Comparison of ENCODE assay signal across 21 cellular contexts in the genomic region with DNA sequence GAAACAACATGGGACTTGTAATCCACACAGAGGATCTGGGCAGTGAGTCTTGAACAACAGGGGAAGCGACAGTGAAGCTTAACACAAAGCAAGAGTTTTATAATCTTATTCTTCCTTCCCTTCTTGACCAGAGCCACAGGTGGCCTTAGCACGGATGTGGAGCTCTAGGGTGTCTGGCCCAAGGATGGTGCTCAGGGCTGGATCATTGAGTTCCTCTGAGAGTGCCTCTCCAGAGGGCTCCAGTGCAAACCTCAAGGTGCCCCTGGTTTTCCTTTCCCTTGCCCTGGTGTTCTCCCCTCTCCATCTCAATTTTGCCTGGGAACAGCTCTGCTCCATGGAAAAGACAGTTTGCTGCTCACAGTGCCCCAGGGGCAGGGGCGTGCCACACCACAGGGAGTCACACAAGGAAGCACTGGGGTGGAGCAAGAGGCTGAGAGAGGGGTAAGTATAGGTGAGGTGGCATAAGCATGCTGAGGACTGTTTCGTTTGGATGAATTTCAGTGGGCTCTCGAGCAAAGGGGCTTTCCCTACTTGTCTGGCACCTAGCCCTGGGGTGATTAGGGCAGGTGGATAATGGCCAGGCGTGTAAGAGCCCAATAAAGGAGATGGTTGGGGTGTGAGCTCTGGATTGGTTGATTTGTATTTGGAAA.
DNase-seq lines count a peak whose midpoint lies in the region; ATAC-seq, FAIRE-seq and TF ChIP-seq lines count a peak whose summit lies in the region.
"Had no signal": no experiment of that assay in that cellular context is flagged by ENCODE, and none has a peak within 500 bp of the region (broad histone marks: within the 10 kb centered on the region; RNA-seq: fewer than 3 reads in every experiment).

No MANE protein-coding gene starts in this region.

- FAIRE-seq in A549 (lab: Jason Lieb, UNC) (no peak), bronchial epithelial cell (lab: Jason Lieb, UNC) (peak; percentile 87)
- FAIRE-seq: astrocyte, islet of Langerhans had no signal

- no peaks in the 10 kb centered on the region for H3K9me3 ChIP-seq in A549
- H3K9me3 ChIP-seq in H9 (ENCODE audit: control insufficient read depth, low read depth, low read length): no peaks in the 10 kb centered on the region
- no peaks in the 10 kb centered on the region for H3K9me3 ChIP-seq in lung (ENCODE audit: control insufficient read depth in 2 of 2, insufficient read depth in 1 of 2, low read length in 1 of 2)
- H3K9me3 ChIP-seq in MG63: no peaks in the 10 kb centered on the region
- H3K9me3 ChIP-seq: SJSA1 had no signal

- H3K9me3 Mint-ChIP-seq in H9: no peaks in the 10 kb centered on the region
- H3K9me3 Mint-ChIP-seq: activated B cell treated with CpG ODN at 0.5 μM for 24 hours; activated CD4-positive, alpha-beta memory T cell treated with anti-CD3 and anti-CD28 coated beads, Interleukin-2, amount 10 ng/mL, durations not matched to agents 7 days and 5 days; activated naive CD4-positive, alpha-beta T cell treated with anti-CD3 and anti-CD28 coated beads, Interleukin-2, amount 10 ng/mL, durations not matched to agents 7 days and 5 days; activated T-cell treated with anti-CD3 and anti-CD28 coated beads, Interleukin-2, amount 50 U/mL, for 4 hours; nephron progenitor cell had no signal

- peaks cover 8 to 10% of the 10 kb centered on the region in 2 experiments for H3K4me1 Mint-ChIP-seq in H9
- H3K4me1 Mint-ChIP-seq: activated CD4-positive, alpha-beta memory T cell treated with anti-CD3 and anti-CD28 coated beads, Interleukin-2, amount 10 ng/mL, durations not matched to agents 7 days and 5 days; activated naive CD4-positive, alpha-beta T cell treated with anti-CD3 and anti-CD28 coated beads, Interleukin-2, amount 10 ng/mL, durations not matched to agents 7 days and 5 days; nephron progenitor cell had no signal

- no peak overlapping the region for H3T11ph ChIP-seq in H9 (ENCODE audit: low read length)

- no peaks in the 10 kb centered on the region for H3K79me1 ChIP-seq in H9 (ENCODE audit: insufficient read depth, low read depth, low read length, poor library complexity, severe bottlenecking)

- H4K5ac ChIP-seq in H9 (ENCODE audit: insufficient read length, low read depth, low read length): no peak overlapping the region

- H3K4me3 ChIP-seq in A549 (no peak overlapping the region), bronchial epithelial cell (ENCODE audit: low read depth, low read length) (no peak overlapping the region), lung (no peak overlapping the region), MG63 (no peak overlapping the region)
- H3K4me3 ChIP-seq: SJSA1 had no signal

- H3K18ac ChIP-seq in H9 (ENCODE audit: insufficient read length, low read depth, low read length): no peak overlapping the region

- CTCF ChIA-PET in A549 (lab: Yijun Ruan, JAX): interaction anchor here (0.6 to 6.4 kb wide), 5 partner anchors 10 to 145 kb away, joined by 3 to 56 read pairs (median 4); no protein-coding TSS in a partner anchor

- WGBS in A549 (ENCODE audit: missing lambda C conversion rate): 67% methylated on average over 6 of the region's 6 CpGs
- WGBS in H9 (ENCODE audit: extremely low coverage, insufficient read length, low lambda C conversion rate): no CpG with 5 or more reads among the region's 6 CpGs
- WGBS in lung, 2 donors: 69 to 87% methylated on average over 6 of the region's 6 CpGs

- no peak overlapping the region for H3K14ac ChIP-seq in H9 (ENCODE audit: insufficient read depth, low read length)

- ATAC-seq in A549: peak; percentile 32 to 44; a peak in 3 of 6 replicates
- ATAC-seq in lung (ENCODE audit: insufficient read depth, low FRiP score): peak; percentile 71
- ATAC-seq: activated T-cell treated with anti-CD3 and anti-CD28 coated beads, Interleukin-2, amount 50 U/mL, for 4 hours had no signal

- no peak for TF ChIP-seq RAD21 in A549 (conservative IDR thresholded peaks at IDR 0.05 in 1 of 2, IDR thresholded peaks at IDR 0.05 in 1 of 2)

- H3K4me2 ChIP-seq in A549 (no peak overlapping the region), H9 (ENCODE audit: insufficient read depth, insufficient read length, low read length) (no peak overlapping the region)

- no peak for TF ChIP-seq POLR2A in A549 (IDR thresholded peaks at IDR 0.05; ENCODE audit: low read length)

- H3K36me3 ChIP-seq in bronchial epithelial cell (ENCODE audit: control insufficient read depth, insufficient read depth, low read length): no peaks in the 10 kb centered on the region
- H3K36me3 ChIP-seq in lung (ENCODE audit: control insufficient read depth in 2 of 2, insufficient read depth in 2 of 2, low read length in 2 of 2): no peaks in the 10 kb centered on the region
- H3K36me3 ChIP-seq in MG63: no peaks in the 10 kb centered on the region
- H3K36me3 ChIP-seq: SJSA1 had no signal

- no peak overlapping the region for H2BK20ac ChIP-seq in H9 (ENCODE audit: low read depth, low read length, poor library complexity, severe bottlenecking)

- no peak overlapping the region for H3K56ac ChIP-seq in H9 (ENCODE audit: insufficient read length, low read depth, low read length)

- no peak for TF ChIP-seq EP300 in A549 (IDR thresholded peaks at IDR 0.05)

- no peak for TF ChIP-seq CTCF in A549 (IDR thresholded peaks at IDR 0.05)
- TF ChIP-seq CTCF in H9 (conservative IDR thresholded peaks at IDR 0.05): no peak
- TF ChIP-seq CTCF in bronchial epithelial cell (IDR thresholded peaks at IDR 0.05; ENCODE audit: insufficient read depth, low read length, severe bottlenecking): no peak
- no peak for TF ChIP-seq CTCF in lung (IDR thresholded peaks at IDR 0.05; ENCODE audit: control extremely low read depth, extremely low read depth)

- H3K4me1 ChIP-seq in A549: peaks cover 14% of the 10 kb centered on the region; the same call in 2 of the 3 replicates
- H3K4me1 ChIP-seq in H9 (ENCODE audit: insufficient read depth, low read length): no peaks in the 10 kb centered on the region; the same call in 1 of the 2 replicates
- peaks cover 0 to 4% of the 10 kb centered on the region in 2 donors for H3K4me1 ChIP-seq in lung (ENCODE audit: control insufficient read depth in 2 of 2, insufficient read depth in 2 of 2, low read length in 2 of 2)
- H3K4me1 ChIP-seq: SJSA1 had no signal

- H3K27ac Mint-ChIP-seq in H9: peak overlapping the region in 2 of 3 experiments; percentile 20 to 21; a peak in 4 of 7 replicates
- H3K27ac Mint-ChIP-seq: activated B cell treated with CpG ODN at 0.5 μM for 24 hours; activated CD4-positive, alpha-beta memory T cell treated with anti-CD3 and anti-CD28 coated beads, Interleukin-2, amount 10 ng/mL, durations not matched to agents 7 days and 5 days; activated naive CD4-positive, alpha-beta T cell treated with anti-CD3 and anti-CD28 coated beads, Interleukin-2, amount 10 ng/mL, durations not matched to agents 7 days and 5 days; nephron progenitor cell had no signal

- no peaks in the 10 kb centered on the region for H4K20me1 ChIP-seq in H9 (ENCODE audit: control insufficient read depth, insufficient read depth, insufficient read length)

- H3K79me2 ChIP-seq in H9 (ENCODE audit: insufficient read depth, low read length): no peaks in the 10 kb centered on the region

- no peak overlapping the region for H2BK15ac ChIP-seq in H9 (ENCODE audit: low read depth, low read length)

- H3K23me2 ChIP-seq in H9 (ENCODE audit: insufficient read length, low read depth, low read length, poor library complexity, severe bottlenecking): no peaks in the 10 kb centered on the region

- no peak overlapping the region for H2BK12ac ChIP-seq in H9 (ENCODE audit: insufficient read length, low read depth, low read length)

- no peak overlapping the region for H3K9ac ChIP-seq in H9 (ENCODE audit: extremely low read depth, insufficient read length, low read length)

- no peak overlapping the region for H4K8ac ChIP-seq in H9 (replicated peaks; ENCODE audit: insufficient read length, low read depth, low read length)

- no peak overlapping the region for H2BK5ac ChIP-seq in H9 (ENCODE audit: insufficient read length, low read length)

- no peak overlapping the region for H3K23ac ChIP-seq in H9 (ENCODE audit: insufficient read length, low read depth, low read length)

- no peak overlapping the region for H3K4ac ChIP-seq in H9 (ENCODE audit: low read depth, low read length)

- H2AFZ ChIP-seq in H9 (ENCODE audit: low read length): no peak overlapping the region

- no peaks in the 10 kb centered on the region for H3K27me3 Mint-ChIP-seq in H9 (ENCODE audit: low read depth)
- H3K27me3 Mint-ChIP-seq: activated B cell treated with CpG ODN at 0.5 μM for 24 hours had no signal

- POLR2A ChIA-PET in A549 (lab: Yijun Ruan, JAX): no interaction called here

- DNase-seq in A549 (ENCODE audit: low read depth in 1 of 2, low spot score in 1 of 2): no peak
- no peak for DNase-seq in H9
- DNase-seq in bronchial epithelial cell (ENCODE audit: low read depth): peak; percentile 76
- DNase-seq in lung (ENCODE audit: low spot score): peak; percentile 71
- no peak for DNase-seq in stimulated activated naive CD4-positive, alpha-beta T cell (lab: John Stamatoyannopoulos, UW)
- no peak for DNase-seq in hippocampal formation (lab: John Stamatoyannopoulos, UW)
- no peak for DNase-seq in MG63
- DNase-seq in SK-N-DZ (ENCODE audit: low spot score): no peak
- DNase-seq: activated B cell treated with CpG ODN at 0.5 μM for 24 hours; activated CD4-positive, alpha-beta memory T cell treated with anti-CD3 and anti-CD28 coated beads, Interleukin-2, amount 10 ng/mL, durations not matched to agents 7 days and 5 days; activated naive CD4-positive, alpha-beta T cell treated with anti-CD3 and anti-CD28 coated beads, Interleukin-2, amount 10 ng/mL, durations not matched to agents 7 days and 5 days; activated T-cell treated with anti-CD3 and anti-CD28 coated beads, Interleukin-2, amount 50 U/mL, for 4 hours; DMS153; NCI-H2029; NCI-H524 treated with DMSO at 0.1 percent for 48 hours; nephron progenitor cell; stimulated activated CD4-positive, alpha-beta T cell treated with anti-CD3 and anti-CD28 coated beads, Interleukin-4, amount 100 ng/mL, for 24 hours had no signal

- H3K27ac ChIP-seq in A549 (peak overlapping the region in 1 of 2 experiments; percentile 16; a peak in 1 of 6 replicates), H9 (ENCODE audit: insufficient read length, low read depth, low read length) (no peak overlapping the region), lung (ENCODE audit: low read depth in 1 of 2, low read length in 1 of 2) (no peak overlapping the region)
- H3K27ac ChIP-seq: C4-2B, SJSA1 had no signal

- H3K27me3 ChIP-seq in H9 (ENCODE audit: insufficient read depth, low read length) (no peaks in the 10 kb centered on the region), bronchial epithelial cell (ENCODE audit: control insufficient read depth, insufficient read depth, low read length) (no peaks in the 10 kb centered on the region), lung (ENCODE audit: control insufficient read depth, insufficient read depth) (no peaks in the 10 kb centered on the region), MG63 (no peaks in the 10 kb centered on the region)
- H3K27me3 ChIP-seq: SJSA1 had no signal

- H2BK120ac ChIP-seq in H9 (ENCODE audit: low read depth, low read length, poor library complexity, severe bottlenecking): no peak overlapping the region

- no peak overlapping the region for H2AK5ac ChIP-seq in H9 (ENCODE audit: insufficient read length, low read length)

- no peak overlapping the region for H4K91ac ChIP-seq in H9 (ENCODE audit: insufficient read length, low read depth, low read length)

- peaks cover 0 to 4% (median 0%) of the 10 kb centered on the region in 3 experiments; a peak in 2 of 7 replicates for H3K36me3 Mint-ChIP-seq in H9 (ENCODE audit: insufficient read depth in 1 of 3, low read depth in 3 of 3)
- H3K36me3 Mint-ChIP-seq: activated naive CD4-positive, alpha-beta T cell treated with anti-CD3 and anti-CD28 coated beads, Interleukin-2, amount 10 ng/mL, durations not matched to agents 7 days and 5 days had no signal

- no peak overlapping the region for H3K4me3 Mint-ChIP-seq in H9
- H3K4me3 Mint-ChIP-seq: activated B cell treated with CpG ODN at 0.5 μM for 24 hours; activated CD4-positive, alpha-beta memory T cell treated with anti-CD3 and anti-CD28 coated beads, Interleukin-2, amount 10 ng/mL, durations not matched to agents 7 days and 5 days; activated naive CD4-positive, alpha-beta T cell treated with anti-CD3 and anti-CD28 coated beads, Interleukin-2, amount 10 ng/mL, durations not matched to agents 7 days and 5 days; activated T-cell treated with anti-CD3 and anti-CD28 coated beads, Interleukin-2, amount 50 U/mL, for 4 hours; nephron progenitor cell had no signal

Comparison
In these comparisons a context has a peak if more than half of its experiments do, and no peak if none do; other contexts are left out.
1. DNase-seq: peak in bronchial epithelial cell (single experiment) and lung (single experiment); none in A549 (0 of 2), H9 (single experiment), stimulated activated naive CD4-positive, alpha-beta T cell (0 of 6), hippocampal formation (0 of 2), MG63 (single experiment) and SK-N-DZ (single experiment).